18 cellular contexts compared by ENCODE assay signal in genomic region chr14:32426596-32427408, GRCh38.
DNase-seq lines count a peak whose midpoint lies in the region; ATAC-seq, FAIRE-seq and TF ChIP-seq lines count a peak whose summit lies in the region.
"Had no signal": no experiment of that assay in that cellular context is flagged by ENCODE, and none has a peak within 500 bp of the region (broad histone marks: within the 10 kb centered on the region; RNA-seq: fewer than 3 reads in every experiment).

No MANE protein-coding gene starts in this region.

- H3K27ac Mint-ChIP-seq in activated CD8-positive, alpha-beta T cell treated with anti-CD3 and anti-CD28 coated beads, Interleukin-2, amount 10 ng/mL, durations not matched to agents 7 days and 5 days: no peak overlapping the region
- H3K27ac Mint-ChIP-seq: naive B cell had no signal

- TF ChIP-seq RAD21 in neural cell (conservative IDR thresholded peaks at IDR 0.05): no peak

- FAIRE-seq in H54 (lab: Jason Lieb, UNC) (peak; percentile 72), endothelial cell of umbilical vein (lab: Jason Lieb, UNC) (no peak)
- FAIRE-seq: GM12878, HepG2, islet of Langerhans had no signal

- H3K27me3 ChIP-seq in endothelial cell of umbilical vein (ENCODE audit: control insufficient read depth in 2 of 2, insufficient read depth in 2 of 2, low read length in 2 of 2) (no peaks in the 10 kb centered on the region), neural cell (ENCODE audit: insufficient read depth, low read depth, low read length) (no peaks in the 10 kb centered on the region), gastrocnemius medialis (no peaks in the 10 kb centered on the region)
- H3K27me3 ChIP-seq: BLaER1, right lobe of liver had no signal

- peaks cover 4% of the 10 kb centered on the region for H3F3A ChIP-seq in neural cell (ENCODE audit: insufficient read depth, low read length, poor library complexity, severe bottlenecking)

- H3K9me1 ChIP-seq in endothelial cell of umbilical vein (replicated peaks; ENCODE audit: control insufficient read depth, extremely low read depth, insufficient read depth, low read length): no peaks in the 10 kb centered on the region

- H3K9ac ChIP-seq in endothelial cell of umbilical vein (replicated peaks; ENCODE audit: extremely low read depth, insufficient read depth, low read length): no peak overlapping the region
- H3K9ac ChIP-seq in neural cell (ENCODE audit: low read length): no peak overlapping the region
- H3K9ac ChIP-seq: BLaER1 had no signal

- intact Hi-C loops in endothelial cell of umbilical vein (cut with micrococcal nuclease) (loop anchor here (1.0 kb wide), 1 partner anchor 9 kb away; no protein-coding TSS in a partner anchor), gastrocnemius medialis (cut with DNase I; ENCODE audit: low total_unique reads) (no loop called here)

- POLR2A ChIA-PET in endothelial cell of umbilical vein (lab: Charles Lee): no interaction called here
- POLR2A ChIA-PET in activated CD8-positive, alpha-beta T cell treated with anti-CD3 and anti-CD28 coated beads, Interleukin-2, amount 10 ng/mL, durations not matched to agents 7 days and 5 days (lab: Charles Lee): no interaction called here

- H3K79me2 ChIP-seq in endothelial cell of umbilical vein (ENCODE audit: control insufficient read depth, insufficient read depth, low read length) (no peaks in the 10 kb centered on the region), neural cell (replicated peaks; ENCODE audit: insufficient read depth, low read length) (peaks cover 8% of the 10 kb centered on the region)

- CTCF ChIA-PET in endothelial cell of umbilical vein (lab: Charles Lee): interaction anchor here (0.7 kb wide), 1 partner anchor 10 kb away, joined by 3 read pairs; no protein-coding TSS in a partner anchor
- CTCF ChIA-PET in activated CD8-positive, alpha-beta T cell treated with anti-CD3 and anti-CD28 coated beads, Interleukin-2, amount 10 ng/mL, durations not matched to agents 7 days and 5 days (lab: Charles Lee): interaction anchor here (1.1 kb wide), 1 partner anchor 24 kb away, joined by 3 read pairs; no protein-coding TSS in a partner anchor

- in situ Hi-C loops in gastrocnemius medialis (cut with MboI; ENCODE audit: low sequenced_read_pairs in 4 of 4): no loop called here

- TF ChIP-seq POLR2A in H54 (IDR thresholded peaks at IDR 0.05; ENCODE audit: low read depth, low read length): no peak
- TF ChIP-seq POLR2A in endothelial cell of umbilical vein (IDR thresholded peaks at IDR 0.05; ENCODE audit: low read depth, low read length): no peak
- no peak for TF ChIP-seq POLR2A in gastrocnemius medialis (IDR thresholded peaks at IDR 0.05)

- H2AFZ ChIP-seq in endothelial cell of umbilical vein (ENCODE audit: low read depth, low read length) (peak overlapping the region; percentile 73), neural cell (ENCODE audit: low read depth, low read length) (no peak overlapping the region)

- H3K36me3 Mint-ChIP-seq in activated CD8-positive, alpha-beta T cell treated with anti-CD3 and anti-CD28 coated beads, Interleukin-2, amount 10 ng/mL, durations not matched to agents 7 days and 5 days (ENCODE audit: low read depth): no peaks in the 10 kb centered on the region
- H3K36me3 Mint-ChIP-seq: naive B cell had no signal

- peaks cover 7% of the 10 kb centered on the region for H3K4me1 ChIP-seq in endothelial cell of umbilical vein (ENCODE audit: control insufficient read depth, extremely low read depth, insufficient read depth, low read length)
- no peaks in the 10 kb centered on the region for H3K4me1 ChIP-seq in gastrocnemius medialis
- H3K4me1 ChIP-seq: BLaER1, right lobe of liver had no signal

- H4K20me1 ChIP-seq in endothelial cell of umbilical vein (replicated peaks; ENCODE audit: control insufficient read depth, extremely low read depth, insufficient read depth, low read length): no peaks in the 10 kb centered on the region
- H4K20me1 ChIP-seq in neural cell (ENCODE audit: insufficient read depth): no peaks in the 10 kb centered on the region
- H4K20me1 ChIP-seq: BLaER1 had no signal

- H3K4me2 ChIP-seq in endothelial cell of umbilical vein (ENCODE audit: insufficient read depth, low read length) (peak overlapping the region; percentile 36), neural cell (ENCODE audit: low read length) (peak overlapping the region; percentile 21)
- H3K4me2 ChIP-seq: BLaER1 had no signal

- H3K4me1 Mint-ChIP-seq in activated CD8-positive, alpha-beta T cell treated with anti-CD3 and anti-CD28 coated beads, Interleukin-2, amount 10 ng/mL, durations not matched to agents 7 days and 5 days (ENCODE audit: low read depth): no peaks in the 10 kb centered on the region

- no TSS peak for BruUV-seq in endothelial cell of umbilical vein (replicated peaks; lab: Mats Ljungman, UMichigan)

- H3K9me3 ChIP-seq in endothelial cell of umbilical vein (replicated peaks; ENCODE audit: control insufficient read depth, insufficient read depth, low read length): no peaks in the 10 kb centered on the region
- no peaks in the 10 kb centered on the region for H3K9me3 ChIP-seq in neural cell (ENCODE audit: low read length)
- no peaks in the 10 kb centered on the region for H3K9me3 ChIP-seq in gastrocnemius medialis
- H3K9me3 ChIP-seq: right lobe of liver had no signal

- no peaks in the 10 kb centered on the region for H3K36me3 ChIP-seq in endothelial cell of umbilical vein (ENCODE audit: control insufficient read depth in 2 of 2, extremely low read depth in 1 of 2, insufficient read depth in 2 of 2, low read length in 2 of 2)
- no peaks in the 10 kb centered on the region for H3K36me3 ChIP-seq in neural cell (ENCODE audit: insufficient read depth, low read length)
- H3K36me3 ChIP-seq in gastrocnemius medialis: no peaks in the 10 kb centered on the region
- H3K36me3 ChIP-seq: BLaER1, right lobe of liver had no signal

- H3K27me3 Mint-ChIP-seq in activated CD8-positive, alpha-beta T cell treated with anti-CD3 and anti-CD28 coated beads, Interleukin-2, amount 10 ng/mL, durations not matched to agents 7 days and 5 days (ENCODE audit: low read depth): no peaks in the 10 kb centered on the region

- no peaks in the 10 kb centered on the region for H3K9me2 ChIP-seq in neural cell (ENCODE audit: insufficient read depth, low read length)

- no peak for ATAC-seq in activated CD8-positive, alpha-beta T cell treated with anti-CD3 and anti-CD28 coated beads, Interleukin-2, amount 10 ng/mL, durations not matched to agents 7 days and 5 days
- ATAC-seq in gastrocnemius medialis: no peak
- ATAC-seq: GM12878, HepG2, right lobe of liver had no signal

- TF ChIP-seq EP300 in neural cell (conservative IDR thresholded peaks at IDR 0.05; ENCODE audit: poor library complexity, severe bottlenecking): no peak

- dilution Hi-C loops in endothelial cell of umbilical vein (cut with MboI; ENCODE audit: extremely low pct_ligation_motif_present, low sequenced_read_pairs): no loop called here

- peaks cover 3% of the 10 kb centered on the region for H3K9me3 Mint-ChIP-seq in activated CD8-positive, alpha-beta T cell treated with anti-CD3 and anti-CD28 coated beads, Interleukin-2, amount 10 ng/mL, durations not matched to agents 7 days and 5 days (ENCODE audit: insufficient read depth)

- DNase-seq in H54 (ENCODE audit: insufficient read length, low spot score) (no peak), NCI-H69 (lab: John Stamatoyannopoulos, UW) (peak; percentile 82), endothelial cell of umbilical vein (ENCODE audit: low read depth, low spot score) (peak; percentile 11), pons (ENCODE audit: low spot score) (no peak), gastrocnemius medialis (no peak), T-helper 2 cell (no peak)
- DNase-seq in activated CD8-positive, alpha-beta T cell treated with anti-CD3 and anti-CD28 coated beads, Interleukin-2, amount 10 ng/mL, durations not matched to agents 7 days and 5 days: no peak
- DNase-seq: activated gamma-delta T cell; naive B cell; NCI-H774; right lobe of liver; SHP77 treated with DMSO at 0.1 percent for 48 hours; stimulated activated naive CD4-positive, alpha-beta T cell had no signal

- H3K4me3 ChIP-seq in endothelial cell of umbilical vein (replicated peaks in 1 of 3; ENCODE audit: insufficient read depth in 1 of 3, low read depth in 1 of 3, low read length in 3 of 3) (no peak overlapping the region), neural cell (ENCODE audit: low read length) (peak overlapping the region; percentile 32), gastrocnemius medialis (no peak overlapping the region)
- H3K4me3 ChIP-seq: BLaER1, GM12878, right lobe of liver had no signal

- no peak overlapping the region for H3K4me3 Mint-ChIP-seq in activated CD8-positive, alpha-beta T cell treated with anti-CD3 and anti-CD28 coated beads, Interleukin-2, amount 10 ng/mL, durations not matched to agents 7 days and 5 days
- H3K4me3 Mint-ChIP-seq: naive B cell had no signal

- H3K27ac ChIP-seq in endothelial cell of umbilical vein (ENCODE audit: insufficient read depth, low read depth, low read length) (no peak overlapping the region), neural cell (ENCODE audit: low read length) (peak overlapping the region; percentile 7), gastrocnemius medialis (no peak overlapping the region)
- H3K27ac ChIP-seq: BLaER1, right lobe of liver had no signal

- TF ChIP-seq CTCF in endothelial cell of umbilical vein (IDR thresholded peaks at IDR 0.05; ENCODE audit: extremely low read depth in 1 of 2, insufficient read depth in 1 of 2, low read depth in 1 of 2, low read length in 2 of 2) (no peak), neural cell (IDR thresholded peaks at IDR 0.05; ENCODE audit: poor library complexity, severe bottlenecking) (no peak), gastrocnemius medialis (IDR thresholded peaks at IDR 0.05 in 4 of 5, conservative IDR thresholded peaks at IDR 0.05 in 1 of 5) (no peak)

TF ChIP-seq in endothelial cell of umbilical vein, 7 proteins besides CTCF, POLR2A, EP300 and RAD21 (continues in another document):
- no peak for TF ChIP-seq MYC (IDR thresholded peaks at IDR 0.05; ENCODE audit: low read depth, low read length)
- no peak for TF ChIP-seq POLR2AphosphoS5 (IDR thresholded peaks at IDR 0.05; ENCODE audit: insufficient read depth, low read depth, low read length)
- TF ChIP-seq GATA2 (IDR thresholded peaks at IDR 0.05; ENCODE audit: insufficient read depth, insufficient read length, low read depth, low read length): peak; percentile 69
- TF ChIP-seq FOS (IDR thresholded peaks at IDR 0.05; ENCODE audit: borderline replicate concordance, insufficient read depth, low read length): peak; percentile 54

TF ChIP-seq in neural cell, 6 proteins besides CTCF, POLR2A, EP300 and RAD21 (continues in another document):
- TF ChIP-seq EZH2 (IDR thresholded peaks at IDR 0.05; ENCODE audit: borderline replicate concordance, insufficient read depth, low read length, poor library complexity, severe bottlenecking): no peak
- TF ChIP-seq POLR2AphosphoS5 (IDR thresholded peaks at IDR 0.05): no peak
- no peak for TF ChIP-seq SMC3 (conservative IDR thresholded peaks at IDR 0.05; ENCODE audit: poor library complexity)

Comparison
In these comparisons a context has a peak if more than half of its experiments do, and no peak if none do; other contexts are left out.
1. DNase-seq: peak in NCI-H69 (single experiment) and endothelial cell of umbilical vein (single experiment); none in H54 (single experiment), activated CD8-positive, alpha-beta T cell treated with anti-CD3 and anti-CD28 coated beads, Interleukin-2, amount 10 ng/mL, durations not matched to agents 7 days and 5 days (single experiment), pons (single experiment), gastrocnemius medialis (0 of 2) and T-helper 2 cell (0 of 5).